ENCODE assay signal across 14 cellular contexts in genomic region chr15:77487479-77487861, GRCh38.
A peak's percentile ranks its signal among the peaks of the same experiment; 100 is the strongest.
DNase-seq lines count a peak whose midpoint lies in the region; ATAC-seq and TF ChIP-seq lines count a peak whose summit lies in the region.
"Had no signal": no experiment of that assay in that cellular context is flagged by ENCODE, and none has a peak within 500 bp of the region (broad histone marks: within the 10 kb centered on the region; RNA-seq: fewer than 3 reads in every experiment).

No MANE protein-coding gene starts in this region.

- no peaks in the 10 kb centered on the region for H3K27me3 Mint-ChIP-seq in activated CD4-positive, alpha-beta T cell treated with anti-CD3 and anti-CD28 coated beads, Interleukin-2, amount 10 ng/mL, durations not matched to agents 24 days and 14 days
- no peaks in the 10 kb centered on the region for H3K27me3 Mint-ChIP-seq in activated CD8-positive, alpha-beta T cell treated with anti-CD3 and anti-CD28 coated beads, Interleukin-2, amount 10 ng/mL, durations not matched to agents 7 days and 5 days (ENCODE audit: low read depth)

- H3K27ac ChIP-seq in right cardiac atrium (ENCODE audit: low read length) (peak overlapping the region; percentile 64), spleen (peak overlapping the region; percentile 38 to 83 (median 72)), substantia nigra (ENCODE audit: low read depth, low read length, poor library complexity, severe bottlenecking) (no peak overlapping the region), sigmoid colon (peak overlapping the region in 1 of 4 donors; percentile 43), RWPE1 (no peak overlapping the region)

- H3K36me3 Mint-ChIP-seq in activated CD4-positive, alpha-beta T cell treated with anti-CD3 and anti-CD28 coated beads, Interleukin-2, amount 10 ng/mL, durations not matched to agents 24 days and 14 days (ENCODE audit: low read depth): peaks cover 36% of the 10 kb centered on the region
- H3K36me3 Mint-ChIP-seq in activated CD8-positive, alpha-beta T cell treated with anti-CD3 and anti-CD28 coated beads, Interleukin-2, amount 10 ng/mL, durations not matched to agents 7 days and 5 days (ENCODE audit: low read depth): peaks cover 29% of the 10 kb centered on the region

- TF ChIP-seq CTCF in spleen (IDR thresholded peaks at IDR 0.05 in 8 of 11, conservative IDR thresholded peaks at IDR 0.05 in 3 of 11) (no peak), sigmoid colon (IDR thresholded peaks at IDR 0.05) (no peak), RWPE1 (conservative IDR thresholded peaks at IDR 0.05; ENCODE audit: low read depth) (no peak)

- TF ChIP-seq EP300 in sigmoid colon (IDR thresholded peaks at IDR 0.05): no peak

- H3K9me3 ChIP-seq in right cardiac atrium (ENCODE audit: control insufficient read depth, low read length) (no peaks in the 10 kb centered on the region), spleen (no peaks in the 10 kb centered on the region), sigmoid colon (no peaks in the 10 kb centered on the region)
- H3K9me3 ChIP-seq: breast epithelium, thyroid gland had no signal

- TF ChIP-seq POLR2A in spleen (IDR thresholded peaks at IDR 0.05) (no peak), sigmoid colon (IDR thresholded peaks at IDR 0.05) (no peak)

- H3K4me3 ChIP-seq in right cardiac atrium (ENCODE audit: low read length) (no peak overlapping the region), spleen (no peak overlapping the region), sigmoid colon (no peak overlapping the region)
- H3K4me3 ChIP-seq: breast epithelium, thyroid gland had no signal

- H3K4me3 Mint-ChIP-seq in activated CD4-positive, alpha-beta T cell treated with anti-CD3 and anti-CD28 coated beads, Interleukin-2, amount 10 ng/mL, durations not matched to agents 24 days and 14 days: no peak overlapping the region
- H3K4me3 Mint-ChIP-seq in activated CD8-positive, alpha-beta T cell treated with anti-CD3 and anti-CD28 coated beads, Interleukin-2, amount 10 ng/mL, durations not matched to agents 7 days and 5 days: no peak overlapping the region

- WGBS in right cardiac atrium: 62% methylated on average over 1 of the region's 1 CpG
- 29 to 50% (median 43%) methylated on average over 1 of the region's 1 CpG for WGBS in spleen, 5 donors
- WGBS in sigmoid colon, 2 donors: 62 to 70% methylated on average over 1 of the region's 1 CpG

- H3K4me1 ChIP-seq in right cardiac atrium (ENCODE audit: control insufficient read depth, insufficient read depth, low read length) (peaks cover 7% of the 10 kb centered on the region), spleen (peaks cover 0 to 46% (median 17%) of the 10 kb centered on the region in 6 donors), sigmoid colon (peaks cover 0 to 26% (median 22%) of the 10 kb centered on the region in 4 donors)
- H3K4me1 ChIP-seq: breast epithelium had no signal

- peaks cover 0 to 44% (median 23%) of the 10 kb centered on the region in 6 donors for H3K36me3 ChIP-seq in spleen
- H3K36me3 ChIP-seq in sigmoid colon: peaks cover 0 to 20% (median 0%) of the 10 kb centered on the region in 4 donors
- H3K36me3 ChIP-seq: breast epithelium, thyroid gland had no signal

- peaks cover 4% of the 10 kb centered on the region for H3K9me3 Mint-ChIP-seq in activated CD4-positive, alpha-beta T cell treated with anti-CD3 and anti-CD28 coated beads, Interleukin-2, amount 10 ng/mL, durations not matched to agents 24 days and 14 days
- no peaks in the 10 kb centered on the region for H3K9me3 Mint-ChIP-seq in activated CD8-positive, alpha-beta T cell treated with anti-CD3 and anti-CD28 coated beads, Interleukin-2, amount 10 ng/mL, durations not matched to agents 7 days and 5 days (ENCODE audit: insufficient read depth)

- ATAC-seq in activated CD8-positive, alpha-beta T cell treated with anti-CD3 and anti-CD28 coated beads, Interleukin-2, amount 10 ng/mL, durations not matched to agents 7 days and 5 days: no peak
- peak in 1 of 2 donors; percentile 18 for ATAC-seq in right cardiac atrium

- no peaks in the 10 kb centered on the region for H3K27me3 ChIP-seq in right cardiac atrium (ENCODE audit: control insufficient read depth, insufficient read depth)
- no peaks in the 10 kb centered on the region for H3K27me3 ChIP-seq in spleen (replicated peaks in 1 of 7)
- no peaks in the 10 kb centered on the region for H3K27me3 ChIP-seq in sigmoid colon
- H3K27me3 ChIP-seq: breast epithelium, thyroid gland had no signal

- no peak for DNase-seq in activated CD4-positive, alpha-beta T cell treated with anti-CD3 and anti-CD28 coated beads, Interleukin-2, amount 10 ng/mL, durations not matched to agents 24 days and 14 days
- no peak for DNase-seq in activated CD4-positive, alpha-beta T cell treated with anti-CD3 and anti-CD28 coated beads for 4 hours
- no peak for DNase-seq in activated CD8-positive, alpha-beta T cell treated with anti-CD3 and anti-CD28 coated beads, Interleukin-2, amount 10 ng/mL, durations not matched to agents 7 days and 5 days
- DNase-seq in right cardiac atrium: no peak
- DNase-seq in spleen: no peak
- no peak for DNase-seq in substantia nigra (lab: John Stamatoyannopoulos, UW)
- no peak for DNase-seq in sigmoid colon
- DNase-seq in RWPE1 (ENCODE audit: low spot score): no peak
- DNase-seq: activated CD4-positive, alpha-beta T cell treated with anti-CD3 and anti-CD28 coated beads for 48 hours; Calu3; kidney glomerular epithelial cell; small intestine; thyroid gland had no signal

- peaks cover 16% of the 10 kb centered on the region for H3K4me1 Mint-ChIP-seq in activated CD4-positive, alpha-beta T cell treated with anti-CD3 and anti-CD28 coated beads, Interleukin-2, amount 10 ng/mL, durations not matched to agents 24 days and 14 days
- H3K4me1 Mint-ChIP-seq in activated CD8-positive, alpha-beta T cell treated with anti-CD3 and anti-CD28 coated beads, Interleukin-2, amount 10 ng/mL, durations not matched to agents 7 days and 5 days (ENCODE audit: low read depth): peaks cover 17% of the 10 kb centered on the region

- H3K27ac Mint-ChIP-seq in activated CD4-positive, alpha-beta T cell treated with anti-CD3 and anti-CD28 coated beads, Interleukin-2, amount 10 ng/mL, durations not matched to agents 24 days and 14 days: peak overlapping the region; percentile 41
- H3K27ac Mint-ChIP-seq in activated CD8-positive, alpha-beta T cell treated with anti-CD3 and anti-CD28 coated beads, Interleukin-2, amount 10 ng/mL, durations not matched to agents 7 days and 5 days: peak overlapping the region; percentile 4

- CTCF ChIA-PET in activated CD8-positive, alpha-beta T cell treated with anti-CD3 and anti-CD28 coated beads, Interleukin-2, amount 10 ng/mL, durations not matched to agents 7 days and 5 days (lab: Charles Lee): interaction anchor here (0.9 to 3.2 kb wide), 5 partner anchors 10 to 308 kb away, joined by 3 to 11 read pairs (median 6); no protein-coding TSS in a partner anchor
- CTCF ChIA-PET in RWPE1 (lab: Yijun Ruan, JAX): no interaction called here

- intact Hi-C loops in activated CD4-positive, alpha-beta T cell treated with anti-CD3 and anti-CD28 coated beads, Interleukin-2, amount 10 ng/mL, durations not matched to agents 24 days and 14 days (cut with micrococcal nuclease): no loop called here
- intact Hi-C loops in right cardiac atrium (cut with DNase I) (loop anchor here in 1 of 4 donors (10.0 kb wide), 1 partner anchor 63 kb away; the partner anchor contains the start of genes HMG20A and PEAK1), spleen (cut with DNase I; ENCODE audit: low total_unique reads) (loop anchor here (10.0 kb wide), 1 partner anchor 53 kb away; no protein-coding TSS in a partner anchor), sigmoid colon (cut with DNase I) (no loop called here)

- POLR2A ChIA-PET in activated CD8-positive, alpha-beta T cell treated with anti-CD3 and anti-CD28 coated beads, Interleukin-2, amount 10 ng/mL, durations not matched to agents 7 days and 5 days (lab: Charles Lee): interaction anchor here (0.6 kb wide), 1 partner anchor 464 kb away, joined by 3 read pairs; no protein-coding TSS in a partner anchor
- POLR2A ChIA-PET in RWPE1 (lab: Yijun Ruan, JAX; ENCODE audit: low non-redundant PET): no interaction called here

Comparison
In these comparisons a context has a peak if more than half of its experiments do, and no peak if none do; other contexts are left out.
1. H3K27ac ChIP-seq: peak in right cardiac atrium (single experiment) and spleen (8 of 8); none in substantia nigra (single experiment) and RWPE1 (single experiment).